23 cellular contexts compared by ENCODE assay signal in genomic region chr17:61204456-61204855, GRCh38.
DNase-seq lines count a peak whose midpoint lies in the region; ATAC-seq, FAIRE-seq and TF ChIP-seq lines count a peak whose summit lies in the region.
"Had no signal": no experiment of that assay in that cellular context is flagged by ENCODE, and none has a peak within 500 bp of the region (broad histone marks: within the 10 kb centered on the region; RNA-seq: fewer than 3 reads in every experiment).

No MANE protein-coding gene starts in this region.

- peaks cover 15% of the 10 kb centered on the region for H3K4me1 ChIP-seq in IMR-90 (ENCODE audit: control insufficient read depth, insufficient read depth, low read length)
- H3K4me1 ChIP-seq in K562 (replicated peaks in 1 of 2; ENCODE audit: control insufficient read depth in 2 of 2, insufficient read depth in 2 of 2, low read length in 2 of 2), result no peaks in the 10 kb centered on the region
- H3K4me1 ChIP-seq in tibial artery, result peaks cover 0 to 85% (median 32%) of the 10 kb centered on the region in 4 donors

- BruUV-seq in IMR-90 (replicated peaks; lab: Mats Ljungman, UMichigan), result no TSS peak
- BruUV-seq in K562 (replicated peaks; lab: Mats Ljungman, UMichigan), result no TSS peak

- H3K27me3 ChIP-seq in IMR-90 (ENCODE audit: control insufficient read depth, insufficient read depth, low read length) (no peaks in the 10 kb centered on the region), K562 (ENCODE audit: control insufficient read depth in 2 of 2, insufficient read depth in 2 of 2, low read length in 2 of 2) (peaks cover 5% of the 10 kb centered on the region in 2 experiments; a peak in 3 of 5 replicates), layer of hippocampus (ENCODE audit: control insufficient read depth, insufficient read depth, low read length) (no peaks in the 10 kb centered on the region), tibial artery (no peaks in the 10 kb centered on the region)

- CTCF ChIA-PET in IMR-90 (lab: Yijun Ruan, JAX), result interaction anchor here (1.7 kb wide), 1 partner anchor 10 kb away, joined by 4 read pairs; no protein-coding TSS in a partner anchor
- CTCF ChIA-PET in K562 (lab: Yijun Ruan, JAX; ENCODE audit: low intra/inter-chr PET ratio), result no interaction called here

- H3K9me3 ChIP-seq in IMR-90 (ENCODE audit: control insufficient read depth, insufficient read depth, low read length), result no peaks in the 10 kb centered on the region
- H3K9me3 ChIP-seq in K562 (replicated peaks; ENCODE audit: control insufficient read depth, insufficient read depth, low read depth, low read length), result no peaks in the 10 kb centered on the region
- no peaks in the 10 kb centered on the region for H3K9me3 ChIP-seq in tibial artery
- H3K9me3 ChIP-seq: A549, Caco-2 had no signal

- ATAC-seq in IMR-90 (ENCODE audit: low read depth) (no peak), K562 (no peak), HG03025 (IDR thresholded peaks at IDR 0.05; ENCODE audit: low FRiP score, unreplicated experiment) (no peak), HG02763 (IDR thresholded peaks at IDR 0.05; ENCODE audit: unreplicated experiment) (no peak)
- ATAC-seq: A549, HCT116, HepG2 had no signal

- H3K79me1 ChIP-seq in IMR-90 (ENCODE audit: low read depth in 1 of 2, low read length in 2 of 2), result peaks cover 3 to 17% of the 10 kb centered on the region in 2 experiments; a peak in 2 of 4 replicates

- no peak overlapping the region for H3K9ac ChIP-seq in IMR-90 (ENCODE audit: low read depth, low read length)
- no peak overlapping the region for H3K9ac ChIP-seq in K562 (ENCODE audit: insufficient read depth in 1 of 2, low read depth in 2 of 2, low read length in 2 of 2)
- H3K9ac ChIP-seq: GM23248, KMS-11 had no signal

- no peak overlapping the region for H3K4me3 ChIP-seq in IMR-90 (ENCODE audit: insufficient read depth, low read depth, low read length)
- H3K4me3 ChIP-seq in K562, result no peak overlapping the region
- H3K4me3 ChIP-seq in tibial artery, result no peak overlapping the region
- H3K4me3 ChIP-seq: A549, GM23248 had no signal

- H4K5ac ChIP-seq in IMR-90 (ENCODE audit: low read depth, low read length), result peak overlapping the region; percentile 36

- peak overlapping the region in 1 of 2 experiments; percentile 4; a peak in 1 of 4 replicates for H4K8ac ChIP-seq in IMR-90 (ENCODE audit: low read depth in 2 of 2, low read length in 2 of 2)

- peak overlapping the region; percentile 57 for H3K4ac ChIP-seq in IMR-90 (ENCODE audit: low read depth, low read length)

- H4K20me1 ChIP-seq in IMR-90 (ENCODE audit: insufficient read depth, low read length) (no peaks in the 10 kb centered on the region), K562 (replicated peaks; ENCODE audit: control insufficient read depth, insufficient read depth, low read length) (no peaks in the 10 kb centered on the region)

- H3K4me2 ChIP-seq in IMR-90 (ENCODE audit: low read depth, low read length) (no peak overlapping the region), K562 (ENCODE audit: insufficient read depth, low read length) (no peak overlapping the region)
- H3K4me2 ChIP-seq: KMS-11 had no signal

- DNase-seq in IMR-90 (no peak), K562 (ENCODE audit: extremely low read depth in 1 of 4, low spot score in 3 of 4) (no peak), tibial artery (no peak)
- no peak for DNase-seq in activated CD4-positive, alpha-beta T cell treated with anti-CD3 and anti-CD28 coated beads, Interleukin-2, amount 50 U/mL, for 48 hours
- DNase-seq: Caco-2; CD4-positive, alpha-beta T cell; GF-D8; GM23248; MV-4-11; NCI-H187; NCI-H2107; NCI-H2227 treated with DMSO at 0.1 percent for 48 hours; NCI-H524; NCI-H82; OCI-M1; SHP77 treated with DMSO at 0.1 percent for 48 hours had no signal

- dilution Hi-C loops in IMR-90 (cut with HindIII; ENCODE audit: low sequenced_read_pairs, unreplicated experiment), result no loop called here

- intact Hi-C loops in IMR-90 (cut with micrococcal nuclease), result no loop called here
- intact Hi-C loops in K562 (cut with micrococcal nuclease), result no loop called here
- intact Hi-C loops in tibial artery (cut with DNase I; ENCODE audit: low total_unique reads), result loop anchor here (10.0 kb wide), 1 partner anchor 50 kb away; no protein-coding TSS in a partner anchor

- TF ChIP-seq CTCF in IMR-90 (conservative IDR thresholded peaks at IDR 0.05; ENCODE audit: low read depth, low read length) (no peak), K562 (IDR thresholded peaks at IDR 0.05 in 2 of 3, conservative IDR thresholded peaks at IDR 0.05 in 1 of 3; ENCODE audit: insufficient read depth in 2 of 3, low read depth in 1 of 3, low read length in 3 of 3) (no peak), tibial artery (IDR thresholded peaks at IDR 0.05) (no peak)

- H3K27ac ChIP-seq in IMR-90 (ENCODE audit: insufficient read depth, low read length) (peak overlapping the region; percentile 21; the same call in 1 of the 2 replicates), K562 (ENCODE audit: extremely low read depth, low read depth, low read length) (no peak overlapping the region), layer of hippocampus (ENCODE audit: low read depth, low read length) (peak overlapping the region; percentile 12), tibial artery (peak overlapping the region; percentile 78 to 79)
- H3K27ac ChIP-seq: GM23248, KMS-11 had no signal

- TF ChIP-seq RAD21 in IMR-90 (IDR thresholded peaks at IDR 0.05; ENCODE audit: low read length) (no peak), K562 (CRISPR knock-in tag; conservative IDR thresholded peaks at IDR 0.05 in 1 of 2, IDR thresholded peaks at IDR 0.05 in 1 of 2) (no peak)

- no peak for FAIRE-seq in K562 (lab: Jason Lieb, UNC)
- FAIRE-seq: HepG2 had no signal

- POLR2A ChIA-PET in IMR-90 (lab: Charles Lee; ENCODE audit: unreplicated experiment), result no interaction called here
- POLR2A ChIA-PET in K562 (lab: Yijun Ruan, JAX), result no interaction called here

- peak overlapping the region; percentile 15; the same call in 1 of the 2 replicates for H2BK120ac ChIP-seq in IMR-90 (ENCODE audit: low read depth, low read length)

- H4K91ac ChIP-seq in IMR-90 (ENCODE audit: insufficient read depth, low read depth, low read length), result no peak overlapping the region

- H3K9me1 ChIP-seq in IMR-90 (ENCODE audit: insufficient read depth, low read length), result peaks cover 10% of the 10 kb centered on the region; the same call in 1 of the 2 replicates
- no peaks in the 10 kb centered on the region for H3K9me1 ChIP-seq in K562 (ENCODE audit: control insufficient read depth, insufficient read depth, low read length)

- H2AK9ac ChIP-seq in IMR-90 (replicated peaks; ENCODE audit: low read depth, low read length, poor library complexity), result no peak overlapping the region

- peak overlapping the region; percentile 30; the same call in 1 of the 2 replicates for H3K18ac ChIP-seq in IMR-90 (ENCODE audit: low read depth, low read length)

- no peak overlapping the region for H3K23ac ChIP-seq in IMR-90 (ENCODE audit: low read depth, low read length)

- H3K56ac ChIP-seq in IMR-90 (ENCODE audit: extremely low read depth, insufficient read depth, low read length), result no peak overlapping the region

- H3K36me3 ChIP-seq in IMR-90 (ENCODE audit: control insufficient read depth, insufficient read depth, low read length) (no peaks in the 10 kb centered on the region), K562 (ENCODE audit: control insufficient read depth, insufficient read depth, low read length) (no peaks in the 10 kb centered on the region), tibial artery (no peaks in the 10 kb centered on the region)

- peak overlapping the region; percentile 22; the same call in 1 of the 3 replicates for H2BK15ac ChIP-seq in IMR-90 (ENCODE audit: low read depth, low read length)

- H2BK20ac ChIP-seq in IMR-90 (ENCODE audit: low read depth, low read length), result peak overlapping the region; percentile 66

- no peak overlapping the region for H2BK5ac ChIP-seq in IMR-90 (ENCODE audit: low read depth, low read length, poor library complexity, severe bottlenecking)

- peak overlapping the region; percentile 35; the same call in 1 of the 2 replicates for H3K14ac ChIP-seq in IMR-90 (replicated peaks; ENCODE audit: low read depth, low read length)

- in situ Hi-C loops in IMR-90 (cut with MboI; ENCODE audit: low sequenced_read_pairs), result loop anchor here (5.0 kb wide), 2 partner anchors 103 to 188 kb away; no protein-coding TSS in a partner anchor
- in situ Hi-C loops in K562 (cut with MboI), result loop anchor here (10.0 kb wide), 1 partner anchor 1740 kb away; no protein-coding TSS in a partner anchor

- TF ChIP-seq POLR2A in IMR-90 (IDR thresholded peaks at IDR 0.05; ENCODE audit: low read depth, low read length) (no peak), K562 (conservative IDR thresholded peaks at IDR 0.05) (no peak)

- no peak overlapping the region for H2AFZ ChIP-seq in IMR-90 (replicated peaks; ENCODE audit: low read length, poor library complexity)
- H2AFZ ChIP-seq in K562 (ENCODE audit: low read depth, low read length), result no peak overlapping the region
- H2AFZ ChIP-seq: GM23248 had no signal

- WGBS in IMR-90 (ENCODE audit: extremely low coverage in 2 of 2, insufficient read length in 1 of 2), 2 experiments, result no CpG with 5 or more reads among the region's 5 CpGs
- WGBS in K562 (ENCODE audit: insufficient coverage, low coverage, missing lambda C conversion rate), result 12% methylated on average over 5 of the region's 5 CpGs

- no peaks in the 10 kb centered on the region for H3K79me2 ChIP-seq in K562 (ENCODE audit: control insufficient read depth, insufficient read depth, low read length)

- peak overlapping the region; percentile 78 for H2AK5ac ChIP-seq in IMR-90 (ENCODE audit: low read depth, low read length)

- TF ChIP-seq EP300 in K562 (IDR thresholded peaks at IDR 0.05; ENCODE audit: low read length), result no peak

TF ChIP-seq in IMR-90, 13 proteins besides CTCF, POLR2A, EP300 and RAD21 (continues in another document):
- TF ChIP-seq CHD1 (IDR thresholded peaks at IDR 0.05; ENCODE audit: low read depth, low read length) (no peak), NFE2L2 (IDR thresholded peaks at IDR 0.05; ENCODE audit: low read depth, low read length) (no peak), MAFK (IDR thresholded peaks at IDR 0.05; ENCODE audit: low read depth, low read length) (no peak), SMC3 (IDR thresholded peaks at IDR 0.05; ENCODE audit: low read depth, low read length) (no peak), MXI1 (IDR thresholded peaks at IDR 0.05; ENCODE audit: borderline replicate concordance, low read depth, low read length) (no peak)

TF ChIP-seq in K562, 482 proteins besides CTCF, POLR2A, EP300 and RAD21:
- TF ChIP-seq ZNF197 (CRISPR knock-in tag; IDR thresholded peaks at IDR 0.05; ENCODE audit: low read depth) (no peak), CBX8 (IDR thresholded peaks at IDR 0.05; ENCODE audit: borderline replicate concordance, extremely low read depth, low read depth, low read length, poor library complexity, severe bottlenecking) (peak; percentile 95), ZNF707 (CRISPR knock-in tag; conservative IDR thresholded peaks at IDR 0.05) (no peak), ZNF75A (CRISPR knock-in tag; IDR thresholded peaks at IDR 0.05) (no peak), BMI1 (IDR thresholded peaks at IDR 0.05; ENCODE audit: low read length) (peak; percentile 45; the same call in 1 of the 2 replicates)
TF ChIP-seq in K562: peak in this region for 2.
